Comparison of ENCODE assay signal across 8 cellular contexts in genomic region chr12:104930388-104931326, GRCh38. TPM values are rescaled to one million over a fixed set of nuclear protein-coding genes. Genes with fewer than 3 reads are reported as not detected.
DNase-seq lines count a peak whose midpoint lies in the region; ATAC-seq and TF ChIP-seq lines count a peak whose summit lies in the region.

No MANE protein-coding gene starts in this region.

- DNase-seq in omental fat pad (ENCODE audit: low spot score) (no peak), right cardiac atrium (no peak), globus pallidus (ENCODE audit: low spot score) (no peak), dorsolateral prefrontal cortex (no peak), NCI-H1092 treated with DMSO at 0.1 percent for 48 hours (lab: John Stamatoyannopoulos, UW) (no peak)

- H3K4me2 ChIP-seq in OCI-LY3 (ENCODE audit: low read length), result peak overlapping the region; percentile 86

- H3K4me3 ChIP-seq in OCI-LY3 (ENCODE audit: low read length) (peak overlapping the region; percentile 63), right cardiac atrium (ENCODE audit: low read length) (no peak overlapping the region), dorsolateral prefrontal cortex (no peak overlapping the region)

- peaks cover 26% of the 10 kb centered on the region for H3K36me3 ChIP-seq in OCI-LY3 (replicated peaks; ENCODE audit: low read depth, low read length)

- H3K79me2 ChIP-seq in OCI-LY3 (ENCODE audit: low read length), result peaks cover 78% of the 10 kb centered on the region

- WGBS in right cardiac atrium, result 87% methylated on average over 4 of the region's 4 CpGs

- no peaks in the 10 kb centered on the region for H3K9me3 ChIP-seq in OCI-LY3 (ENCODE audit: insufficient read depth, low read length)
- no peaks in the 10 kb centered on the region for H3K9me3 ChIP-seq in right cardiac atrium (ENCODE audit: control insufficient read depth, low read length)

- TF ChIP-seq CTCF in OCI-LY3 (IDR thresholded peaks at IDR 0.05; ENCODE audit: low read depth, low read length), result no peak
- TF ChIP-seq CTCF in omental fat pad (IDR thresholded peaks at IDR 0.05), result no peak
- TF ChIP-seq CTCF in dorsolateral prefrontal cortex (IDR thresholded peaks at IDR 0.05 in 54 of 56, conservative IDR thresholded peaks at IDR 0.05 in 2 of 56; ENCODE audit: low read depth in 1 of 56, partially characterized antibody in 56 of 56), result no peak

- ATAC-seq in GM18499 (IDR thresholded peaks at IDR 0.05; ENCODE audit: insufficient read depth, unreplicated experiment), result peak; percentile 73
- ATAC-seq in GM21723 (IDR thresholded peaks at IDR 0.05; ENCODE audit: unreplicated experiment), result peak; percentile 87
- peak; percentile 75 for ATAC-seq in omental fat pad (ENCODE audit: low FRiP score)
- ATAC-seq in right cardiac atrium, result no peak

- intact Hi-C loops in right cardiac atrium (cut with DNase I), result no loop called here
- intact Hi-C loops in dorsolateral prefrontal cortex (cut with DNase I), result no loop called here

- H3K27ac ChIP-seq in OCI-LY3 (ENCODE audit: low read length), result peak overlapping the region; percentile 97
- no peak overlapping the region for H3K27ac ChIP-seq in right cardiac atrium (ENCODE audit: low read length)
- no peak overlapping the region for H3K27ac ChIP-seq in dorsolateral prefrontal cortex

- H3K27me3 ChIP-seq in OCI-LY3 (ENCODE audit: low read depth, low read length), result no peaks in the 10 kb centered on the region
- no peaks in the 10 kb centered on the region for H3K27me3 ChIP-seq in right cardiac atrium (ENCODE audit: control insufficient read depth, insufficient read depth)
- no peaks in the 10 kb centered on the region for H3K27me3 ChIP-seq in dorsolateral prefrontal cortex

- H3K9ac ChIP-seq in OCI-LY3 (ENCODE audit: low read length), result peak overlapping the region; percentile 60

- no peaks in the 10 kb centered on the region for H4K20me1 ChIP-seq in OCI-LY3 (ENCODE audit: insufficient read depth, low read length)

- H3K4me1 ChIP-seq in OCI-LY3 (ENCODE audit: low read length), result peaks cover 65% of the 10 kb centered on the region
- H3K4me1 ChIP-seq in right cardiac atrium (ENCODE audit: control insufficient read depth, insufficient read depth, low read length), result no peaks in the 10 kb centered on the region

- no peak overlapping the region for H2AFZ ChIP-seq in OCI-LY3 (ENCODE audit: low read depth, low read length)

RNA-seq across cellular contexts. Expression of gene SLC41A2, which starts 27.4 kb away (rescaled TPM):
- 10 to 100 TPM; 38.6 to 67.4 (median 60.0) TPM for total RNA-seq in omental fat pad
- 10 to 100 TPM in 2 of 4 donors, 1 to 10 TPM in 2; 7.2 to 15.7 (median 10.1) TPM for total RNA-seq in right cardiac atrium
- 1.2 TPM for polyA plus RNA-seq in right cardiac atrium
- total RNA-seq in dorsolateral prefrontal cortex, result 10 to 100 TPM; 22.4 to 73.3 (median 51.3) TPM

RNA-seq across cellular contexts. Expression of gene NOPCHAP1, which starts 55.5 kb away (rescaled TPM):
- total RNA-seq in omental fat pad (1 to 10 TPM; 3.8 to 9.8 (median 6.4) TPM), right cardiac atrium (10 to 100 TPM in 1 of 4 donors, 1 to 10 TPM in 3; 6.9 to 11.2 (median 8.9) TPM), dorsolateral prefrontal cortex (10 to 100 TPM in 119 of 120 experiments, 1 to 10 TPM in 1; 9.1 to 26.6 (median 18.8) TPM)
- 5.0 TPM for polyA plus RNA-seq in right cardiac atrium

Comparison
In these comparisons a context has a peak if more than half of its experiments do, and no peak if none do; other contexts are left out.
1. ATAC-seq: peak in GM18499 (single experiment), GM21723 (single experiment) and omental fat pad (single experiment); none in right cardiac atrium (0 of 2).